Comparison of ENCODE assay signal across 7 cellular contexts in genomic region chr15:75348034-75348562, GRCh38. TPM values are rescaled to one million over a fixed set of nuclear protein-coding genes. Genes with fewer than 3 reads are reported as not detected.
A peak's percentile ranks its signal among the peaks of the same experiment; 100 is the strongest.
DNase-seq lines count a peak whose midpoint lies in the region; ATAC-seq and TF ChIP-seq lines count a peak whose summit lies in the region.

No MANE protein-coding gene starts in this region.

- H3K4me3 ChIP-seq in right cardiac atrium (ENCODE audit: low read length) (peak overlapping the region; percentile 89), skeletal muscle tissue (ENCODE audit: low read length in 3 of 3) (peak overlapping the region; percentile 77 to 92 (median 88))

- H2BK12ac ChIP-seq in H9 (ENCODE audit: insufficient read length, low read depth, low read length), result no peak overlapping the region

- no peak overlapping the region for H2BK20ac ChIP-seq in H9 (ENCODE audit: low read depth, low read length, poor library complexity, severe bottlenecking)

- no peaks in the 10 kb centered on the region for H3K9me3 ChIP-seq in H9 (ENCODE audit: control insufficient read depth, low read depth, low read length)
- H3K9me3 ChIP-seq in right cardiac atrium (ENCODE audit: control insufficient read depth, low read length), result no peaks in the 10 kb centered on the region
- H3K9me3 ChIP-seq in skeletal muscle tissue (ENCODE audit: control insufficient read depth in 3 of 3, low read length in 3 of 3), result no peaks in the 10 kb centered on the region

- no peak overlapping the region for H3K18ac ChIP-seq in H9 (ENCODE audit: insufficient read length, low read depth, low read length)

- H4K8ac ChIP-seq in H9 (replicated peaks; ENCODE audit: insufficient read length, low read depth, low read length), result no peak overlapping the region

- H3K27ac Mint-ChIP-seq in H9, result peak overlapping the region in 1 of 3 experiments; percentile 72; a peak in 2 of 7 replicates
- peak overlapping the region; percentile 77 for H3K27ac Mint-ChIP-seq in activated CD8-positive, alpha-beta T cell treated with anti-CD3 and anti-CD28 coated beads, Interleukin-2, amount 10 ng/mL, durations not matched to agents 7 days and 5 days

- no peak overlapping the region; the same call in 1 of the 2 replicates for H3K14ac ChIP-seq in H9 (ENCODE audit: insufficient read depth, low read length)

- H3K79me2 ChIP-seq in H9 (ENCODE audit: insufficient read depth, low read length), result no peaks in the 10 kb centered on the region

- H2BK120ac ChIP-seq in H9 (ENCODE audit: low read depth, low read length, poor library complexity, severe bottlenecking), result no peak overlapping the region

- H3K36me3 Mint-ChIP-seq in H9 (ENCODE audit: insufficient read depth in 1 of 3, low read depth in 3 of 3), result peaks cover 4 to 8% (median 5%) of the 10 kb centered on the region in 3 experiments; a peak in 5 of 7 replicates
- peaks cover 49% of the 10 kb centered on the region for H3K36me3 Mint-ChIP-seq in activated CD8-positive, alpha-beta T cell treated with anti-CD3 and anti-CD28 coated beads, Interleukin-2, amount 10 ng/mL, durations not matched to agents 7 days and 5 days (ENCODE audit: low read depth)

- ATAC-seq in activated CD8-positive, alpha-beta T cell treated with anti-CD3 and anti-CD28 coated beads, Interleukin-2, amount 10 ng/mL, durations not matched to agents 7 days and 5 days, result no peak
- ATAC-seq in right cardiac atrium, result peak; percentile 38 to 49
- no peak for ATAC-seq in HG02623 (IDR thresholded peaks at IDR 0.05; ENCODE audit: unreplicated experiment)
- no peak for ATAC-seq in HG02852 (IDR thresholded peaks at IDR 0.05; ENCODE audit: unreplicated experiment)
- ATAC-seq in GM18517 (IDR thresholded peaks at IDR 0.05; ENCODE audit: unreplicated experiment), result no peak

- no peak overlapping the region for H4K91ac ChIP-seq in H9 (ENCODE audit: insufficient read length, low read depth, low read length)

- no peaks in the 10 kb centered on the region for H4K20me1 ChIP-seq in H9 (ENCODE audit: control insufficient read depth, insufficient read depth, insufficient read length)

- no peak for DNase-seq in H9
- DNase-seq in activated CD8-positive, alpha-beta T cell treated with anti-CD3 and anti-CD28 coated beads, Interleukin-2, amount 10 ng/mL, durations not matched to agents 7 days and 5 days, result no peak
- DNase-seq in right cardiac atrium, result peak in 2 of 3 donors; percentile 74 to 78

- no peak overlapping the region for H3K23ac ChIP-seq in H9 (ENCODE audit: insufficient read length, low read depth, low read length)

- no peak for TF ChIP-seq CTCF in H9 (conservative IDR thresholded peaks at IDR 0.05)

- POLR2A ChIA-PET in activated CD8-positive, alpha-beta T cell treated with anti-CD3 and anti-CD28 coated beads, Interleukin-2, amount 10 ng/mL, durations not matched to agents 7 days and 5 days (lab: Charles Lee), result interaction anchor here (0.7 kb wide), 1 partner anchor 105 kb away, joined by 3 read pairs; no protein-coding TSS in a partner anchor

- H3K4ac ChIP-seq in H9 (ENCODE audit: low read depth, low read length), result no peak overlapping the region

- H3K27me3 ChIP-seq in H9 (ENCODE audit: insufficient read depth, low read length) (no peaks in the 10 kb centered on the region; the same call in 1 of the 2 replicates), right cardiac atrium (ENCODE audit: control insufficient read depth, insufficient read depth) (no peaks in the 10 kb centered on the region), skeletal muscle tissue (ENCODE audit: control insufficient read depth in 3 of 3, insufficient read depth in 3 of 3, low read length in 3 of 3) (no peaks in the 10 kb centered on the region)

- CTCF ChIA-PET in activated CD8-positive, alpha-beta T cell treated with anti-CD3 and anti-CD28 coated beads, Interleukin-2, amount 10 ng/mL, durations not matched to agents 7 days and 5 days (lab: Charles Lee), result no interaction called here

- H3K23me2 ChIP-seq in H9 (ENCODE audit: insufficient read length, low read depth, low read length, poor library complexity, severe bottlenecking), result peaks cover 13% of the 10 kb centered on the region

- WGBS in H9 (ENCODE audit: extremely low coverage, insufficient read length, low lambda C conversion rate), result no CpG with 5 or more reads among the region's 45 CpGs
- WGBS in right cardiac atrium, result under 1% methylated on average over 45 of the region's 45 CpGs

- H3K79me1 ChIP-seq in H9 (ENCODE audit: insufficient read depth, low read depth, low read length, poor library complexity, severe bottlenecking), result no peaks in the 10 kb centered on the region

- H3K4me3 Mint-ChIP-seq in H9, result peak overlapping the region; percentile 80 to 93
- H3K4me3 Mint-ChIP-seq in activated CD8-positive, alpha-beta T cell treated with anti-CD3 and anti-CD28 coated beads, Interleukin-2, amount 10 ng/mL, durations not matched to agents 7 days and 5 days, result peak overlapping the region; percentile 5

- H3K27ac ChIP-seq in H9 (ENCODE audit: insufficient read length, low read depth, low read length) (no peak overlapping the region), right cardiac atrium (ENCODE audit: low read length) (no peak overlapping the region), skeletal muscle tissue (ENCODE audit: low read depth, low read length) (no peak overlapping the region)

- no peak overlapping the region for H3T11ph ChIP-seq in H9 (ENCODE audit: low read length)

- H3K4me1 Mint-ChIP-seq in H9, result peaks cover 10 to 11% of the 10 kb centered on the region in 2 experiments
- peaks cover 37% of the 10 kb centered on the region for H3K4me1 Mint-ChIP-seq in activated CD8-positive, alpha-beta T cell treated with anti-CD3 and anti-CD28 coated beads, Interleukin-2, amount 10 ng/mL, durations not matched to agents 7 days and 5 days (ENCODE audit: low read depth)

- peak overlapping the region; percentile 90 for H3K4me2 ChIP-seq in H9 (ENCODE audit: insufficient read depth, insufficient read length, low read length)

- H4K5ac ChIP-seq in H9 (ENCODE audit: insufficient read length, low read depth, low read length), result no peak overlapping the region

- no peak overlapping the region for H2BK15ac ChIP-seq in H9 (ENCODE audit: low read depth, low read length)

- intact Hi-C loops in right cardiac atrium (cut with DNase I), result no loop called here

- H3K56ac ChIP-seq in H9 (ENCODE audit: insufficient read length, low read depth, low read length), result no peak overlapping the region

- H3K36me3 ChIP-seq in skeletal muscle tissue (ENCODE audit: control insufficient read depth in 3 of 3, insufficient read depth in 3 of 3, low read length in 3 of 3), result no peaks in the 10 kb centered on the region

- peaks cover 28% of the 10 kb centered on the region for H3K27me3 Mint-ChIP-seq in H9 (ENCODE audit: low read depth)
- H3K27me3 Mint-ChIP-seq in activated CD8-positive, alpha-beta T cell treated with anti-CD3 and anti-CD28 coated beads, Interleukin-2, amount 10 ng/mL, durations not matched to agents 7 days and 5 days (ENCODE audit: low read depth), result peaks cover 18% of the 10 kb centered on the region

- H3K4me1 ChIP-seq in H9 (ENCODE audit: insufficient read depth, low read length), result no peaks in the 10 kb centered on the region
- peaks cover 6% of the 10 kb centered on the region for H3K4me1 ChIP-seq in right cardiac atrium (ENCODE audit: control insufficient read depth, insufficient read depth, low read length)
- peaks cover 8 to 22% (median 10%) of the 10 kb centered on the region in 3 donors for H3K4me1 ChIP-seq in skeletal muscle tissue (ENCODE audit: control insufficient read depth in 3 of 3, insufficient read depth in 3 of 3, low read length in 3 of 3)

- no peak overlapping the region for H2BK5ac ChIP-seq in H9 (ENCODE audit: insufficient read length, low read length)

- H3K9me3 Mint-ChIP-seq in H9, result no peaks in the 10 kb centered on the region
- peaks cover 19% of the 10 kb centered on the region for H3K9me3 Mint-ChIP-seq in activated CD8-positive, alpha-beta T cell treated with anti-CD3 and anti-CD28 coated beads, Interleukin-2, amount 10 ng/mL, durations not matched to agents 7 days and 5 days (ENCODE audit: insufficient read depth)

- H3K9ac ChIP-seq in H9 (ENCODE audit: extremely low read depth, insufficient read length, low read length) (peak overlapping the region; percentile 40), skeletal muscle tissue (ENCODE audit: low read depth in 1 of 3, low read length in 3 of 3) (peak overlapping the region; percentile 88 to 92 (median 92))

- H2AFZ ChIP-seq in H9 (ENCODE audit: low read length), result no peak overlapping the region

- H2AK5ac ChIP-seq in H9 (ENCODE audit: insufficient read length, low read length), result no peak overlapping the region

RNA-seq across cellular contexts. Expression of gene NEIL1, which starts 1.3 kb away (rescaled TPM):
- total RNA-seq in H9 (2021), result 16.1 and 16.5 TPM in 2 replicates
- total RNA-seq in activated CD8-positive, alpha-beta T cell treated with anti-CD3 and anti-CD28 coated beads, Interleukin-2, amount 10 ng/mL, durations not matched to agents 7 days and 5 days, result 1 to 10 TPM; 2.8 to 3.2 TPM
- total RNA-seq in right cardiac atrium, result 10 to 100 TPM; 12.2 to 22.3 (median 14.0) TPM
- polyA plus RNA-seq in right cardiac atrium, result 17.1 TPM
- 4.7 TPM for total RNA-seq in skeletal muscle tissue

RNA-seq across cellular contexts. Expression of gene COMMD4, which starts 12.2 kb away (rescaled TPM):
- total RNA-seq in H9 (2021) (146 and 159 TPM in 2 replicates), right cardiac atrium (10 to 100 TPM; 33.7 to 39.3 (median 38.1) TPM), skeletal muscle tissue (13.6 TPM)
- 100 to 1,000 TPM; 101 to 103 TPM for total RNA-seq in activated CD8-positive, alpha-beta T cell treated with anti-CD3 and anti-CD28 coated beads, Interleukin-2, amount 10 ng/mL, durations not matched to agents 7 days and 5 days
- 52.1 TPM for polyA plus RNA-seq in right cardiac atrium

RNA-seq across cellular contexts. Expression of gene MAN2C1, which starts 20.3 kb away (rescaled TPM):
- 106 and 112 TPM in 2 replicates for total RNA-seq in H9 (2021)
- total RNA-seq in activated CD8-positive, alpha-beta T cell treated with anti-CD3 and anti-CD28 coated beads, Interleukin-2, amount 10 ng/mL, durations not matched to agents 7 days and 5 days, result 100 to 1,000 TPM; 123 to 131 TPM
- total RNA-seq in right cardiac atrium, result 100 to 1,000 TPM; 122 to 175 (median 135) TPM
- polyA plus RNA-seq in right cardiac atrium, result 131 TPM
- total RNA-seq in skeletal muscle tissue, result 80.4 TPM

Comparison
In these comparisons a context has a peak if more than half of its experiments do, and no peak if none do; other contexts are left out.
1. DNase-seq: peak in right cardiac atrium (2 of 3); none in H9 (single experiment) and activated CD8-positive, alpha-beta T cell treated with anti-CD3 and anti-CD28 coated beads, Interleukin-2, amount 10 ng/mL, durations not matched to agents 7 days and 5 days (single experiment).
2. ATAC-seq: peak in right cardiac atrium (2 of 2); none in activated CD8-positive, alpha-beta T cell treated with anti-CD3 and anti-CD28 coated beads, Interleukin-2, amount 10 ng/mL, durations not matched to agents 7 days and 5 days (single experiment), HG02623 (single experiment), HG02852 (single experiment) and GM18517 (single experiment).